Comparison of ENCODE assay signal across 10 cellular contexts in the genomic region with DNA sequence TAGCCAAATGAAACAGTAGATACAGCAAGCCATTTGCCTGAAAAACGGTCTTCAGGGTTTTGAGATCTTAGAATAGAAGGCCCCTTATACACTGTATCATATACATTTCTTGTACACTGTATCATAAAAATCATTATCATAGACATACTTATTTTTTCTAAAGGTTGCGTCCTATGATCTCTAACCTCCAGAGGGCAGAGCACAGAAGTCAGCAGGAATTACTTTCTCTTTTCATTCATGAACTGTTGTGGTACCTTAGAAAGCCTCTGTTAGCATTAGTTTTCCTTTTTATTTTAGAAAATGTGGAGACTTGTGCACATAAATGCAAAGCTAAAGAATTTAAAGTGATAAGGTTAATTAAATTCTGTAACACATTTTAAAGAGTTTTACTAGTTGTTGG.
DNase-seq lines count a peak whose midpoint lies in the region; ATAC-seq and TF ChIP-seq lines count a peak whose summit lies in the region.
"Had no signal": no experiment of that assay in that cellular context is flagged by ENCODE, and none has a peak within 500 bp of the region (broad histone marks: within the 10 kb centered on the region; RNA-seq: fewer than 3 reads in every experiment).

No MANE protein-coding gene starts in this region.

- H3K27ac ChIP-seq in upper lobe of right lung = no peak overlapping the region

- H3K4me3 ChIP-seq in Jurkat, Clone E6-1 (ENCODE audit: low read length) = no peak overlapping the region
- H3K4me3 ChIP-seq in fibroblast of the aortic adventitia (ENCODE audit: low read depth, low read length) (no peak overlapping the region), upper lobe of right lung (no peak overlapping the region)

- no peaks in the 10 kb centered on the region for H3K36me3 ChIP-seq in upper lobe of right lung

- H3K9me3 ChIP-seq in upper lobe of right lung = no peaks in the 10 kb centered on the region

- no peak for ATAC-seq in esophagus mucosa
- no peak for ATAC-seq in upper lobe of right lung
- ATAC-seq in GM18505 (IDR thresholded peaks at IDR 0.05; ENCODE audit: unreplicated experiment) = no peak

- intact Hi-C loops in upper lobe of right lung (cut with DNase I) = no loop called here

- 0 out of 3 replicates have a peak, but pooled peaks have one; percentile 21 for TF ChIP-seq CTCF in GM12872 (IDR thresholded peaks at IDR 0.05; ENCODE audit: insufficient read depth, low read depth, low read length)
- no peak for TF ChIP-seq CTCF in GM20000 (IDR thresholded peaks at IDR 0.05; ENCODE audit: extremely low read depth, missing control alignments)
- TF ChIP-seq CTCF in fibroblast of the aortic adventitia (IDR thresholded peaks at IDR 0.05; ENCODE audit: insufficient read depth, low read length) = peak; percentile 26
- no peak for TF ChIP-seq CTCF in upper lobe of right lung (IDR thresholded peaks at IDR 0.05)

- no peaks in the 10 kb centered on the region for H3K4me1 ChIP-seq in upper lobe of right lung

- DNase-seq in GM20000 (ENCODE audit: low spot score) (peak; percentile 13), fibroblast of the aortic adventitia (ENCODE audit: low read depth) (no peak), upper lobe of right lung (no peak)
- DNase-seq in Jurkat, Clone E6-1 (ENCODE audit: low read depth, low spot score) = peak; percentile 24
- DNase-seq in stimulated activated CD4-positive, alpha-beta T cell treated with anti-CD3 and anti-CD28 coated beads, Interleukin-2, amount 100 ng/mL, for 48 hours = no peak
- DNase-seq: activated B cell treated with CpG ODN at 0.5 μM for 24 hours, NCI-H1092 treated with DMSO at 0.1 percent for 48 hours had no signal

- no peaks in the 10 kb centered on the region for H3K27me3 ChIP-seq in upper lobe of right lung

- TF ChIP-seq POLR2A in GM18505 (IDR thresholded peaks at IDR 0.05; ENCODE audit: borderline replicate concordance, extremely low read depth, insufficient read depth, insufficient read length) = no peak

Comparison
In these comparisons a context has a peak if more than half of its experiments do, and no peak if none do; other contexts are left out.
1. CTCF ChIP-seq: peak in GM12872 (single experiment) and fibroblast of the aortic adventitia (single experiment); none in GM20000 (single experiment) and upper lobe of right lung (single experiment).
2. DNase-seq: peak in GM20000 (single experiment) and Jurkat, Clone E6-1 (single experiment); none in fibroblast of the aortic adventitia (single experiment), stimulated activated CD4-positive, alpha-beta T cell treated with anti-CD3 and anti-CD28 coated beads, Interleukin-2, amount 100 ng/mL, for 48 hours (0 of 2) and upper lobe of right lung (single experiment).